Comparison of ENCODE assay signal across 1 cellular context in the genomic region with DNA sequence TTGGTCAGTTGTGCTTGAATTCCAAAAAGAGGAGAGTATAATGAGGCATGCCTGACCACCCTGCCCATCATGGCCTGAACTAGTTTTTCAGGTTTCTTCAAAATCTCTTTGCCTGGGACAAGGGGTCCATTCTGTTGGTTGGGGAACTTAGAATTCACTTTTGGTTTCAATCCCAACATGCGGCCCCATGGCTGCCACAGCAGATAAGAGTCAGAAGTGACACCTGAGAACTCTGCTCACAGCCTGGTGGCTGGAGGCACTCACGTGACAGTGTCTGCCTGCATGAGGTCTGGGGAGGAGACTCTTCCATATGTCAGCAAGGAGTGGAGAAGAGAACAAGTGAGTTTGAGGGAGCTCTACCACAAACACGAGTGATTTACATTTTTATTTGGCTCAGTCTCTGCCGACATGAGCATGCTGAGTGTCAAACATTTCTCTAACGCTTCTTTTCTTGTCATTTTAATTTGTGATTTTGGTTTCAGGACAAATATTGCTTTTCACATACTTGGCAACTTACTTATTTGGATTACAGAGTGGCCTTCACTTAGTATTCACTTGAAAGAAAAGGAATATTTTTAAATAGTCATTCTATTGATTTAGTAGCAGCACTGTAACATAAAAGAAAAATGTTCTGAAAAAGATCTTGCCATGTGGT.
TF ChIP-seq lines count a peak whose summit lies in the region.

No MANE protein-coding gene starts in this region.

TF ChIP-seq in K562, 482 proteins besides CTCF, POLR2A, EP300 and RAD21 (continued from another document):
- TF ChIP-seq, protein P1, sequence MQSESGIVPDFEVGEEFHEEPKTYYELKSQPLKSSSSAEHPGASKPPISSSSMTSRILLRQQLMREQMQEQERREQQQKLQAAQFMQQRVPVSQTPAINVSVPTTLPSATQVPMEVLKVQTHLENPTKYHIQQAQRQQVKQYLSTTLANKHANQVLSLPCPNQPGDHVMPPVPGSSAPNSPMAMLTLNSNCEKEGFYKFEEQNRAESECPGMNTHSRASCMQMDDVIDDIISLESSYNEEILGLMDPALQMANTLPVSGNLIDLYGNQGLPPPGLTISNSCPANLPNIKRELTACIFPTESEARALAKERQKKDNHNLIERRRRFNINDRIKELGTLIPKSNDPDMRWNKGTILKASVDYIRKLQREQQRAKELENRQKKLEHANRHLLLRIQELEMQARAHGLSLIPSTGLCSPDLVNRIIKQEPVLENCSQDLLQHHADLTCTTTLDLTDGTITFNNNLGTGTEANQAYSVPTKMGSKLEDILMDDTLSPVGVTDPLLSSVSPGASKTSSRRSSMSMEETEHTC (IDR thresholded peaks at IDR 0.05): peak; percentile 77; the same call in 1 of the 2 replicates
- 0 out of 2 replicates have a peak, but pooled peaks have one; percentile 50 for TF ChIP-seq MYNN (IDR thresholded peaks at IDR 0.05)
- no peak for TF ChIP-seq MYNN (CRISPR knock-in tag; IDR thresholded peaks at IDR 0.05)
- TF ChIP-seq ZNF431 (CRISPR knock-in tag; IDR thresholded peaks at IDR 0.05): peak; percentile 51; the same call in 1 of the 2 replicates
- TF ChIP-seq ZNF121 (CRISPR knock-in tag; conservative IDR thresholded peaks at IDR 0.05): no peak
- TF ChIP-seq, protein P2, sequence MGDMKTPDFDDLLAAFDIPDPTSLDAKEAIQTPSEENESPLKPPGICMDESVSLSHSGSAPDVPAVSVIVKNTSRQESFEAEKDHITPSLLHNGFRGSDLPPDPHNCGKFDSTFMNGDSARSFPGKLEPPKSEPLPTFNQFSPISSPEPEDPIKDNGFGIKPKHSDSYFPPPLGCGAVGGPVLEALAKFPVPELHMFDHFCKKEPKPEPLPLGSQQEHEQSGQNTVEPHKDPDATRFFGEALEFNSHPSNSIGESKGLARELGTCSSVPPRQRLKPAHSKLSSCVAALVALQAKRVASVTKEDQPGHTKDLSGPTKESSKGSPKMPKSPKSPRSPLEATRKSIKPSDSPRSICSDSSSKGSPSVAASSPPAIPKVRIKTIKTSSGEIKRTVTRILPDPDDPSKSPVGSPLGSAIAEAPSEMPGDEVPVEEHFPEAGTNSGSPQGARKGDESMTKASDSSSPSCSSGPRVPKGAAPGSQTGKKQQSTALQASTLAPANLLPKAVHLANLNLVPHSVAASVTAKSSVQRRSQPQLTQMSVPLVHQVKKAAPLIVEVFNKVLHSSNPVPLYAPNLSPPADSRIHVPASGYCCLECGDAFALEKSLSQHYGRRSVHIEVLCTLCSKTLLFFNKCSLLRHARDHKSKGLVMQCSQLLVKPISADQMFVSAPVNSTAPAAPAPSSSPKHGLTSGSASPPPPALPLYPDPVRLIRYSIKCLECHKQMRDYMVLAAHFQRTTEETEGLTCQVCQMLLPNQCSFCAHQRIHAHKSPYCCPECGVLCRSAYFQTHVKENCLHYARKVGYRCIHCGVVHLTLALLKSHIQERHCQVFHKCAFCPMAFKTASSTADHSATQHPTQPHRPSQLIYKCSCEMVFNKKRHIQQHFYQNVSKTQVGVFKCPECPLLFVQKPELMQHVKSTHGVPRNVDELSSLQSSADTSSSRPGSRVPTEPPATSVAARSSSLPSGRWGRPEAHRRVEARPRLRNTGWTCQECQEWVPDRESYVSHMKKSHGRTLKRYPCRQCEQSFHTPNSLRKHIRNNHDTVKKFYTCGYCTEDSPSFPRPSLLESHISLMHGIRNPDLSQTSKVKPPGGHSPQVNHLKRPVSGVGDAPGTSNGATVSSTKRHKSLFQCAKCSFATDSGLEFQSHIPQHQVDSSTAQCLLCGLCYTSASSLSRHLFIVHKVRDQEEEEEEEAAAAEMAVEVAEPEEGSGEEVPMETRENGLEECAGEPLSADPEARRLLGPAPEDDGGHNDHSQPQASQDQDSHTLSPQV (IDR thresholded peaks at IDR 0.05): peak; percentile 86; the same call in 1 of the 2 replicates
- no peak for TF ChIP-seq BDP1 (IDR thresholded peaks at IDR 0.05; ENCODE audit: insufficient read depth, insufficient read length)
- no peak for TF ChIP-seq HNRNPH1 (optimal IDR thresholded peaks at IDR 0.05; ENCODE audit: low read depth, low read length)
- TF ChIP-seq ATF1 (CRISPR knock-in tag; IDR thresholded peaks at IDR 0.05): no peak
- TF ChIP-seq ATF1 (tag; IDR thresholded peaks at IDR 0.05): peak; percentile 34; the same call in 1 of the 2 replicates
- TF ChIP-seq MEIS2 (IDR thresholded peaks at IDR 0.05; ENCODE audit: partially characterized antibody): peak; percentile 62
